1 cellular context compared by ENCODE assay signal in the genomic region with DNA sequence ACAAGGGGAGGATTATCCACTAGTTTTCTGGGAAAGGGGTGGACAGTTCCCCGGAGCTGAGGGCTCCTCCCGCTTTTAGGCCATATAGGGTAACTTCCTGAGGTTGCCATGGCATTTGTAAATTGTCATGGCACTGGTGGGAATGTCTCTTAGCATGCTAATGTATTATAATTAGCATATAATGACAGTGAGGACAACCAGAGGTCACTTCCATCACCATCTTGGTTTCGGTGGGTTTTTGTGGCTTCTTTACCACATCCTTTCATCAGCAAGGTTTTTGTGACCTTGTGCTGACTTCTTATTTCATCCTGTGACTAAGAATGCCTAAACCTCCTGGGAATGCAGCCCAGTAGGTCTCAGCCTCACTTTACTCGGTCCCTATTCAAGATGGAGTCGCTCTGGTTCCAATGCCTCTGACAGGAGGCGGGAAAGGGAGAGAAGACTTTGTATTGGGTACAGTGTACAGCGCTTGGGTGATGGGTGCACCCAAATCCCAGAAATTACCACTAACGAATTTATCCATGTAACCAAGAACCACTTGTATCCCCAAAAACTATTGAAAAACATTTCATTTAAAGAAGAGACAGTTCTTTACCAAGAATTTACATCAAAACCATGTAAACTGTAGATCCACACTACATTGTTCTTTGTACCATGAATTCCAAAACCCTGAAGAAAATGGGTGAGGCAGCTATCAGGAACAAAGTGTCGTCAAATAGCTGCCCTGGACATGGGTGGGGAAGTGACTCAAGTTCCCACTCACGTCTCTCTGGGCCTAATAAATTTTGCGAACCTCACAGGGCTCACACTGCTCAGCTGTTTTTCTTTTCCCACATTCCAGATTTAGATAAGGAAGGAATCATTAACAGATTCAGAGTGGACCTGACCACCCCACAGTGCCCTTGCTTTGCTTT.
TF ChIP-seq lines count a peak whose summit lies in the region.

No MANE protein-coding gene starts in this region.

TF ChIP-seq in GM23338, 12 proteins besides CTCF, POLR2A, EP300 and RAD21 (continued from another document):
- TF ChIP-seq, protein P1, sequence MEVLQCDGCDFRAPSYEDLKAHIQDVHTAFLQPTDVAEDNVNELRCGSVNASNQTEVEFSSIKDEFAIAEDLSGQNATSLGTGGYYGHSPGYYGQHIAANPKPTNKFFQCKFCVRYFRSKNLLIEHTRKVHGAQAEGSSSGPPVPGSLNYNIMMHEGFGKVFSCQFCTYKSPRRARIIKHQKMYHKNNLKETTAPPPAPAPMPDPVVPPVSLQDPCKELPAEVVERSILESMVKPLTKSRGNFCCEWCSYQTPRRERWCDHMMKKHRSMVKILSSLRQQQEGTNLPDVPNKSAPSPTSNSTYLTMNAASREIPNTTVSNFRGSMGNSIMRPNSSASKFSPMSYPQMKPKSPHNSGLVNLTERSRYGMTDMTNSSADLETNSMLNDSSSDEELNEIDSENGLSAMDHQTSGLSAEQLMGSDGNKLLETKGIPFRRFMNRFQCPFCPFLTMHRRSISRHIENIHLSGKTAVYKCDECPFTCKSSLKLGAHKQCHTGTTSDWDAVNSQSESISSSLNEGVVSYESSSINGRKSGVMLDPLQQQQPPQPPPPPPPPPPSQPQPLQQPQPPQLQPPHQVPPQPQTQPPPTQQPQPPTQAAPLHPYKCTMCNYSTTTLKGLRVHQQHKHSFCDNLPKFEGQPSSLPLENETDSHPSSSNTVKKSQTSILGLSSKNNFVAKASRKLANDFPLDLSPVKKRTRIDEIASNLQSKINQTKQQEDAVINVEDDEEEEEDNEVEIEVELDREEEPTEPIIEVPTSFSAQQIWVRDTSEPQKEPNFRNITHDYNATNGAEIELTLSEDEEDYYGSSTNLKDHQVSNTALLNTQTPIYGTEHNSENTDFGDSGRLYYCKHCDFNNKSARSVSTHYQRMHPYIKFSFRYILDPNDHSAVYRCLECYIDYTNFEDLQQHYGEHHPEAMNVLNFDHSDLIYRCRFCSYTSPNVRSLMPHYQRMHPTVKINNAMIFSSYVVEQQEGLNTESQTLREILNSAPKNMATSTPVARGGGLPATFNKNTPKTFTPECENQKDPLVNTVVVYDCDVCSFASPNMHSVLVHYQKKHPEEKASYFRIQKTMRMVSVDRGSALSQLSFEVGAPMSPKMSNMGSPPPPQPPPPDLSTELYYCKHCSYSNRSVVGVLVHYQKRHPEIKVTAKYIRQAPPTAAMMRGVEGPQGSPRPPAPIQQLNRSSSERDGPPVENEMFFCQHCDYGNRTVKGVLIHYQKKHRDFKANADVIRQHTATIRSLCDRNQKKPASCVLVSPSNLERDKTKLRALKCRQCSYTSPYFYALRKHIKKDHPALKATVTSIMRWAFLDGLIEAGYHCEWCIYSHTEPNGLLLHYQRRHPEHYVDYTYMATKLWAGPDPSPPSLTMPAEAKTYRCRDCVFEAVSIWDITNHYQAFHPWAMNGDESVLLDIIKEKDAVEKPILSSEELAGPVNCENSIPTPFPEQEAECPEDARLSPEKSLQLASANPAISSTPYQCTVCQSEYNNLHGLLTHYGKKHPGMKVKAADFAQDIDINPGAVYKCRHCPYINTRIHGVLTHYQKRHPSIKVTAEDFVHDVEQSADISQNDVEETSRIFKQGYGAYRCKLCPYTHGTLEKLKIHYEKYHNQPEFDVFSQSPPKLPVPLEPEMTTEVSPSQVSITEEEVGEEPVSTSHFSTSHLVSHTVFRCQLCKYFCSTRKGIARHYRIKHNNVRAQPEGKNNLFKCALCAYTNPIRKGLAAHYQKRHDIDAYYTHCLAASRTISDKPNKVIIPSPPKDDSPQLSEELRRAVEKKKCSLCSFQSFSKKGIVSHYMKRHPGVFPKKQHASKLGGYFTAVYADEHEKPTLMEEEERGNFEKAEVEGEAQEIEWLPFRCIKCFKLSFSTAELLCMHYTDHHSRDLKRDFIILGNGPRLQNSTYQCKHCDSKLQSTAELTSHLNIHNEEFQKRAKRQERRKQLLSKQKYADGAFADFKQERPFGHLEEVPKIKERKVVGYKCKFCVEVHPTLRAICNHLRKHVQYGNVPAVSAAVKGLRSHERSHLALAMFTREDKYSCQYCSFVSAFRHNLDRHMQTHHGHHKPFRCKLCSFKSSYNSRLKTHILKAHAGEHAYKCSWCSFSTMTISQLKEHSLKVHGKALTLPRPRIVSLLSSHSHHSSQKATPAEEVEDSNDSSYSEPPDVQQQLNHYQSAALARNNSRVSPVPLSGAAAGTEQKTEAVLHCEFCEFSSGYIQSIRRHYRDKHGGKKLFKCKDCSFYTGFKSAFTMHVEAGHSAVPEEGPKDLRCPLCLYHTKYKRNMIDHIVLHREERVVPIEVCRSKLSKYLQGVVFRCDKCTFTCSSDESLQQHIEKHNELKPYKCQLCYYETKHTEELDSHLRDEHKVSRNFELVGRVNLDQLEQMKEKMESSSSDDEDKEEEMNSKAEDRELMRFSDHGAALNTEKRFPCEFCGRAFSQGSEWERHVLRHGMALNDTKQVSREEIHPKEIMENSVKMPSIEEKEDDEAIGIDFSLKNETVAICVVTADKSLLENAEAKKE (CRISPR knock-in tag; IDR thresholded peaks at IDR 0.05): no peak
- TF ChIP-seq NANOG (IDR thresholded peaks at IDR 0.05; ENCODE audit: borderline replicate concordance) (no peak), STAT1 (IDR thresholded peaks at IDR 0.05; ENCODE audit: unreplicated experiment) (no peak), ZNF114 (CRISPR knock-in tag; IDR thresholded peaks at IDR 0.05) (no peak)
- TF ChIP-seq, protein P2, sequence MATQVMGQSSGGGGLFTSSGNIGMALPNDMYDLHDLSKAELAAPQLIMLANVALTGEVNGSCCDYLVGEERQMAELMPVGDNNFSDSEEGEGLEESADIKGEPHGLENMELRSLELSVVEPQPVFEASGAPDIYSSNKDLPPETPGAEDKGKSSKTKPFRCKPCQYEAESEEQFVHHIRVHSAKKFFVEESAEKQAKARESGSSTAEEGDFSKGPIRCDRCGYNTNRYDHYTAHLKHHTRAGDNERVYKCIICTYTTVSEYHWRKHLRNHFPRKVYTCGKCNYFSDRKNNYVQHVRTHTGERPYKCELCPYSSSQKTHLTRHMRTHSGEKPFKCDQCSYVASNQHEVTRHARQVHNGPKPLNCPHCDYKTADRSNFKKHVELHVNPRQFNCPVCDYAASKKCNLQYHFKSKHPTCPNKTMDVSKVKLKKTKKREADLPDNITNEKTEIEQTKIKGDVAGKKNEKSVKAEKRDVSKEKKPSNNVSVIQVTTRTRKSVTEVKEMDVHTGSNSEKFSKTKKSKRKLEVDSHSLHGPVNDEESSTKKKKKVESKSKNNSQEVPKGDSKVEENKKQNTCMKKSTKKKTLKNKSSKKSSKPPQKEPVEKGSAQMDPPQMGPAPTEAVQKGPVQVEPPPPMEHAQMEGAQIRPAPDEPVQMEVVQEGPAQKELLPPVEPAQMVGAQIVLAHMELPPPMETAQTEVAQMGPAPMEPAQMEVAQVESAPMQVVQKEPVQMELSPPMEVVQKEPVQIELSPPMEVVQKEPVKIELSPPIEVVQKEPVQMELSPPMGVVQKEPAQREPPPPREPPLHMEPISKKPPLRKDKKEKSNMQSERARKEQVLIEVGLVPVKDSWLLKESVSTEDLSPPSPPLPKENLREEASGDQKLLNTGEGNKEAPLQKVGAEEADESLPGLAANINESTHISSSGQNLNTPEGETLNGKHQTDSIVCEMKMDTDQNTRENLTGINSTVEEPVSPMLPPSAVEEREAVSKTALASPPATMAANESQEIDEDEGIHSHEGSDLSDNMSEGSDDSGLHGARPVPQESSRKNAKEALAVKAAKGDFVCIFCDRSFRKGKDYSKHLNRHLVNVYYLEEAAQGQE (IDR thresholded peaks at IDR 0.05; ENCODE audit: unreplicated experiment): no peak
